Comparison of ENCODE assay signal across 1 cellular context in the genomic region with DNA sequence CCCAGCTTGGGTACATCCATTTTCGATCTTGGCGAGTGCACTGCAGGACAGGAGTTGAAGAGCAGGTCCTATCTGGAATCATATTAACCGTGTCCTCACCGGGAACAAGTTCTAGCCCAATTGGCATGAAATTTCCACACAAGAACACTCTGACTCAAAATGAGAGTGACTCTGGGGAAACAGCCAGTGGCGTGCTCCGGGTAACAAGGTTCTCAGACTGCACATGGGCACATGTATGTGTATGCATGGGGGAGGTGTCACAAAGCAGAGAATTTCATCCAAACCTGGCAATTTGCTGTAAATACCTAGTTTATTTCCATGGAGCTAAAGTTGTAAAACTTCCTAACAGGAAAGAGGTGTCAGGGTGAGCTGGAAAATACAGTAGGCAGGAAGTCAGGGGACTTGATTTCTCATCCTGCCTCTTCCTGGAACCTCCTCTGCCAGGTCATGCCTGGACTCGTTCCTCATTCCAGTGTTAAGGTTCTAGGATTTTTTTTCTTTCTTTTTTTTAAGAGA.
TF ChIP-seq lines count a peak whose summit lies in the region.

No MANE protein-coding gene starts in this region.

TF ChIP-seq in K562, 482 proteins besides CTCF, POLR2A, EP300 and RAD21:
- TF ChIP-seq HDAC3 (IDR thresholded peaks at IDR 0.05; ENCODE audit: borderline replicate concordance, partially characterized antibody) (no peak), YBX1 (IDR thresholded peaks at IDR 0.05) (no peak), MTA1 (IDR thresholded peaks at IDR 0.05; ENCODE audit: borderline replicate concordance) (no peak)
